Comparison of ENCODE assay signal across 23 cellular contexts in the genomic region with DNA sequence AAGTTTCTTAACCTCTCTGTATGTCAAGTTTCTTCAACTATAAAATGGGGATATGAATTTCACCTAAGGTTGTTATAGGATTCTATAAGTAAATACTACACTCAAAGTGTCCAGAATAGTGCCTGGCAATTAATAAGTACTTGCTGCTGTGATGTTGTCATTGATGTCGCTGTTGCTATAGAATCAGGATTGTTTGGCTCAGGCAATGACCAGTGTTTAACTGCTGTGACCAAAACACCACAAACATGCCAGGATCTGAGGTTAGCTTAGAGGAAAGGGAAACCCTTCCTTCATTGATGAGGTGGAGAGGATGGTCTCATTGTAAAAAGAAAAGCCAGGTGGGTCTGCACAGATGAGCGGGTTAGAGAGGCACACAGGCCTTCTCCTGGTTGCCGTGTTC.
"Had no signal": no experiment of that assay in that cellular context is flagged by ENCODE, and none has a peak within 500 bp of the region (broad histone marks: within the 10 kb centered on the region; RNA-seq: fewer than 3 reads in every experiment).

No MANE protein-coding gene starts in this region.

- H3K4me1 Mint-ChIP-seq: activated naive CD4-positive, alpha-beta T cell treated with anti-CD3 and anti-CD28 coated beads, Interleukin-2, amount 10 ng/mL, durations not matched to agents 7 days and 5 days; brain had no signal

- H3K36me3 Mint-ChIP-seq: activated CD4-positive, alpha-beta memory T cell treated with anti-CD3 and anti-CD28 coated beads for 36 hours; activated naive CD4-positive, alpha-beta T cell treated with anti-CD3 and anti-CD28 coated beads, Interleukin-2, amount 10 ng/mL, durations not matched to agents 7 days and 5 days; brain; immature natural killer cell had no signal

- H3K27me3 ChIP-seq: hepatocyte, thyroid gland, upper lobe of right lung had no signal

- H3K9me3 Mint-ChIP-seq: activated CD4-positive, alpha-beta memory T cell treated with anti-CD3 and anti-CD28 coated beads for 36 hours; activated naive CD4-positive, alpha-beta T cell treated with anti-CD3 and anti-CD28 coated beads, Interleukin-2, amount 10 ng/mL, durations not matched to agents 7 days and 5 days; brain; dendritic cell treated with granulocyte-macrophage colony-stimulating factor and Interleukin-4, amounts not matched to agents 40 ng/mL and 50 ng/mL, for 4 days; immature natural killer cell; T-helper 1 cell treated with Interleukin-12 subunit alpha and Interleukin-12 subunit beta and Interleukin-4 antibody, amounts not matched to agents 30 μg/mL and 1 μg/mL, for 36 hours had no signal

- FAIRE-seq: endometrium had no signal

- H3K4me1 ChIP-seq: thyroid gland, upper lobe of right lung had no signal

- H3K9me3 ChIP-seq: thyroid gland, upper lobe of right lung had no signal

- H3K4me3 ChIP-seq: hepatocyte, thyroid gland, upper lobe of right lung had no signal

- H2AFZ ChIP-seq: hepatocyte had no signal

- H3K4me2 ChIP-seq: hepatocyte had no signal

- DNase-seq: activated CD4-positive, alpha-beta memory T cell treated with anti-CD3 and anti-CD28 coated beads for 36 hours; activated CD4-positive, alpha-beta T cell treated with anti-CD3 and anti-CD28 coated beads for 48 hours; activated CD4-positive, CD25-positive, alpha-beta regulatory T cell; activated effector memory CD4-positive, alpha-beta T cell treated with anti-CD3 and anti-CD28 coated beads, Interleukin-2, amount 50 U/mL, for 16 hours; activated naive CD4-positive, alpha-beta T cell treated with anti-CD3 and anti-CD28 coated beads, Interleukin-2, amount 10 ng/mL, durations not matched to agents 7 days and 5 days; activated T-cell treated with anti-CD3 and anti-CD28 coated beads, Interleukin-2, amount 50 U/mL, for 72 hours; amygdala; effector CD4-positive, alpha-beta T cell; foreskin melanocyte; glutamatergic neuron; immature natural killer cell; occipital lobe; right cardiac atrium; stimulated activated CD4-positive, alpha-beta T cell treated with anti-CD3 and anti-CD28 coated beads, Interleukin-4, amount 100 ng/mL, for 24 hours; stimulated activated naive CD4-positive, alpha-beta T cell treated with Interleukin-2 at 50 U/mL for 16 hours; T1000; thyroid gland; upper lobe of right lung had no signal

- H3K27ac ChIP-seq: hepatocyte, thyroid gland, upper lobe of right lung had no signal

- H3K4me3 Mint-ChIP-seq: activated CD4-positive, alpha-beta memory T cell treated with anti-CD3 and anti-CD28 coated beads for 36 hours; activated naive CD4-positive, alpha-beta T cell treated with anti-CD3 and anti-CD28 coated beads, Interleukin-2, amount 10 ng/mL, durations not matched to agents 7 days and 5 days; activated T-cell treated with anti-CD3 and anti-CD28 coated beads, Interleukin-2, amount 50 U/mL, for 72 hours; brain; dendritic cell treated with granulocyte-macrophage colony-stimulating factor and Interleukin-4, amounts not matched to agents 40 ng/mL and 50 ng/mL, for 4 days; immature natural killer cell; T-helper 1 cell treated with Interleukin-12 subunit alpha and Interleukin-12 subunit beta and Interleukin-4 antibody, amounts not matched to agents 30 μg/mL and 1 μg/mL, for 36 hours had no signal

- H3K27ac Mint-ChIP-seq: activated CD4-positive, alpha-beta memory T cell treated with anti-CD3 and anti-CD28 coated beads for 36 hours; activated naive CD4-positive, alpha-beta T cell treated with anti-CD3 and anti-CD28 coated beads, Interleukin-2, amount 10 ng/mL, durations not matched to agents 7 days and 5 days; activated T-cell treated with anti-CD3 and anti-CD28 coated beads, Interleukin-2, amount 50 U/mL, for 72 hours; brain; dendritic cell treated with granulocyte-macrophage colony-stimulating factor and Interleukin-4, amounts not matched to agents 40 ng/mL and 50 ng/mL, for 4 days; immature natural killer cell; T-helper 1 cell treated with Interleukin-12 subunit alpha and Interleukin-12 subunit beta and Interleukin-4 antibody, amounts not matched to agents 30 μg/mL and 1 μg/mL, for 36 hours had no signal

- H3K36me3 ChIP-seq: thyroid gland, upper lobe of right lung had no signal

- H3K79me2 ChIP-seq: hepatocyte had no signal

- ATAC-seq: activated T-cell treated with anti-CD3 and anti-CD28 coated beads, Interleukin-2, amount 50 U/mL, for 72 hours; right cardiac atrium; upper lobe of right lung had no signal
